8 cellular contexts compared by ENCODE assay signal in genomic region chr15:75449585-75450306, GRCh38. TPM values are rescaled to one million over a fixed set of nuclear protein-coding genes. Genes with fewer than 3 reads are reported as not detected.
DNase-seq lines count a peak whose midpoint lies in the region; TF ChIP-seq lines count a peak whose summit lies in the region.

No MANE protein-coding gene starts in this region.

- H2AK5ac ChIP-seq in neuronal stem cell (ENCODE audit: low read depth, low read length), result no peak overlapping the region

- peak overlapping the region; percentile 87 to 100 (median 96) for H3K27ac Mint-ChIP-seq in CD14-positive monocyte
- peak overlapping the region; percentile 99 for H3K27ac Mint-ChIP-seq in endodermal cell

- no peak overlapping the region for H2BK15ac ChIP-seq in neuronal stem cell (ENCODE audit: low read length)

- H3K4me2 ChIP-seq in OCI-LY1 (ENCODE audit: low read length), result peak overlapping the region; percentile 96
- peak overlapping the region; percentile 78 for H3K4me2 ChIP-seq in neuronal stem cell (ENCODE audit: insufficient read depth, low read length, poor library complexity, severe bottlenecking)

- DNase-seq in CD14-positive monocyte (ENCODE audit: low spot score), result no peak
- DNase-seq in endodermal cell, result no peak
- DNase-seq in neuronal stem cell (ENCODE audit: low spot score), result no peak
- DNase-seq in AG08396 (ENCODE audit: low spot score), result no peak
- DNase-seq in posterior vena cava (ENCODE audit: low spot score), result no peak
- no peak for DNase-seq in activated effector memory CD4-positive, alpha-beta T cell treated with anti-CD3 and anti-CD28 coated beads, Interleukin-2, amount 50 U/mL, for 16 hours
- DNase-seq in germinal center (ENCODE audit: low spot score), result no peak

- no peak overlapping the region for H2BK120ac ChIP-seq in neuronal stem cell (ENCODE audit: low read depth, low read length)

- no peak overlapping the region for H3K4ac ChIP-seq in neuronal stem cell (ENCODE audit: low read length)

- H3K23ac ChIP-seq in neuronal stem cell (ENCODE audit: low read depth, low read length, poor library complexity), result no peak overlapping the region

- intact Hi-C loops in CD14-positive monocyte (cut with micrococcal nuclease) (loop anchor here (5.0 to 10.0 kb wide), 7 partner anchors 82 to 1455 kb away; partner anchors contain the start of genes ARID3B (in 1 of the 2), COX5A (in 1 of the 2), IMP3 (in 1 of the 2) and MAN2C1 (in 1 of the 2)), posterior vena cava (cut with DNase I) (no loop called here)

- no peaks in the 10 kb centered on the region for H3K9me3 Mint-ChIP-seq in CD14-positive monocyte
- H3K9me3 Mint-ChIP-seq in endodermal cell, result no peaks in the 10 kb centered on the region

- H3K27me3 Mint-ChIP-seq in CD14-positive monocyte (ENCODE audit: low read depth in 3 of 3) (peaks cover 0 to 2% (median 0%) of the 10 kb centered on the region in 3 donors), endodermal cell (ENCODE audit: insufficient read depth) (no peaks in the 10 kb centered on the region)

- H3K4me3 Mint-ChIP-seq in CD14-positive monocyte (peak overlapping the region; percentile 93 to 98), endodermal cell (peak overlapping the region; percentile 94)

- H3K4me1 Mint-ChIP-seq in CD14-positive monocyte (peaks cover 44% of the 10 kb centered on the region), endodermal cell (peaks cover 5% of the 10 kb centered on the region)

- H2AFZ ChIP-seq in OCI-LY1 (ENCODE audit: low read length) (no peak overlapping the region), neuronal stem cell (ENCODE audit: low read length) (no peak overlapping the region)

- H2BK5ac ChIP-seq in neuronal stem cell (ENCODE audit: low read length), result no peak overlapping the region

- TF ChIP-seq CTCF in CD14-positive monocyte (IDR thresholded peaks at IDR 0.05), result no peak
- no peak for TF ChIP-seq CTCF in OCI-LY1 (IDR thresholded peaks at IDR 0.05; ENCODE audit: low read length)
- TF ChIP-seq CTCF in endodermal cell (conservative IDR thresholded peaks at IDR 0.05), result no peak

- 87 to 88% methylated on average over 11 to 14 of the region's 14 CpGs for WGBS in endodermal cell (ENCODE audit: insufficient coverage in 1 of 2, insufficient read length in 1 of 2), 2 experiments
- WGBS in neuronal stem cell (ENCODE audit: extremely low coverage in 2 of 2, insufficient read length in 2 of 2, insufficient replicate concordance in 1 of 2), 2 donors, result no CpG with 5 or more reads among the region's 14 CpGs

- H3K9ac ChIP-seq in OCI-LY1 (ENCODE audit: low read length), result peak overlapping the region; percentile 76
- H3K9ac ChIP-seq in endodermal cell (ENCODE audit: extremely low read depth, low read length, poor library complexity, severe bottlenecking), result no peak overlapping the region
- H3K9ac ChIP-seq in neuronal stem cell (ENCODE audit: low read depth, low read length, poor library complexity), result no peak overlapping the region

- no peak overlapping the region for H3K27ac ChIP-seq in OCI-LY1 (ENCODE audit: low read depth, low read length, poor library complexity, severe bottlenecking)
- H3K27ac ChIP-seq in endodermal cell (ENCODE audit: low read depth, low read length), result no peak overlapping the region
- H3K27ac ChIP-seq in neuronal stem cell (replicated peaks; ENCODE audit: low read length), result no peak overlapping the region

- no peak overlapping the region for H3K14ac ChIP-seq in neuronal stem cell (ENCODE audit: low read length)

- no peak overlapping the region for H2BK12ac ChIP-seq in neuronal stem cell (ENCODE audit: low read length)

- H3F3A ChIP-seq in OCI-LY1 (ENCODE audit: insufficient read depth, low read length), result peaks cover 5% of the 10 kb centered on the region; the same call in 1 of the 2 replicates

- H3K79me1 ChIP-seq in neuronal stem cell (ENCODE audit: low read depth, low read length), result peaks cover 12% of the 10 kb centered on the region

- H3K36me3 ChIP-seq in OCI-LY1 (ENCODE audit: insufficient read depth, low read length), result peaks cover 15% of the 10 kb centered on the region; the same call in 1 of the 2 replicates
- H3K36me3 ChIP-seq in endodermal cell (ENCODE audit: control insufficient read depth, insufficient read depth, low read length), result peaks cover 20% of the 10 kb centered on the region
- H3K36me3 ChIP-seq in neuronal stem cell (replicated peaks in 1 of 2; ENCODE audit: control insufficient read depth in 2 of 2, insufficient read depth in 2 of 2, low read length in 2 of 2), result peaks cover 1 to 27% of the 10 kb centered on the region in 2 donors

- H3K18ac ChIP-seq in neuronal stem cell (ENCODE audit: low read length), result no peak overlapping the region

- H4K20me1 ChIP-seq in OCI-LY1 (ENCODE audit: insufficient read depth, low read length), result peaks cover 3% of the 10 kb centered on the region; the same call in 1 of the 2 replicates

- peaks cover 52% of the 10 kb centered on the region for H3K79me2 ChIP-seq in OCI-LY1 (ENCODE audit: insufficient read depth, low read length)

- H3K9me2 ChIP-seq in OCI-LY1 (ENCODE audit: low read depth, low read length), result no peaks in the 10 kb centered on the region

- H3K4me3 ChIP-seq in OCI-LY1 (ENCODE audit: low read depth, low read length, poor library complexity, severe bottlenecking), result peak overlapping the region; percentile 83
- H3K4me3 ChIP-seq in endodermal cell (ENCODE audit: low read length), result peak overlapping the region; percentile 96
- peak overlapping the region; percentile 62 to 86 for H3K4me3 ChIP-seq in neuronal stem cell (ENCODE audit: low read length in 2 of 2)

- H3K9me3 ChIP-seq in OCI-LY1 (ENCODE audit: low read length) (no peaks in the 10 kb centered on the region), endodermal cell (ENCODE audit: control insufficient read depth, low read length) (no peaks in the 10 kb centered on the region), neuronal stem cell (replicated peaks in 1 of 2; ENCODE audit: control insufficient read depth in 2 of 2, insufficient read depth in 1 of 2, low read depth in 1 of 2, low read length in 2 of 2) (peaks cover 0 to 3% of the 10 kb centered on the region in 2 donors)

- no peaks in the 10 kb centered on the region for H3K36me3 Mint-ChIP-seq in CD14-positive monocyte
- H3K36me3 Mint-ChIP-seq in endodermal cell (ENCODE audit: low read depth), result peaks cover 13% of the 10 kb centered on the region

- H3K4me1 ChIP-seq in OCI-LY1 (ENCODE audit: insufficient read depth, low read length, severe bottlenecking), result peaks cover 49% of the 10 kb centered on the region
- H3K4me1 ChIP-seq in endodermal cell (ENCODE audit: control insufficient read depth, insufficient read depth, low read length), result peaks cover 3% of the 10 kb centered on the region
- H3K4me1 ChIP-seq in neuronal stem cell (ENCODE audit: control insufficient read depth in 2 of 2, insufficient read depth in 1 of 2, low read depth in 1 of 2, low read length in 2 of 2), result peaks cover 0 to 3% of the 10 kb centered on the region in 2 donors

- H4K8ac ChIP-seq in neuronal stem cell (ENCODE audit: low read depth, low read length), result no peak overlapping the region

- H3K27me3 ChIP-seq in OCI-LY1 (ENCODE audit: insufficient read depth, low read length), result no peaks in the 10 kb centered on the region
- no peaks in the 10 kb centered on the region for H3K27me3 ChIP-seq in endodermal cell (ENCODE audit: control insufficient read depth, insufficient read depth, low read length, poor library complexity, severe bottlenecking)
- no peaks in the 10 kb centered on the region for H3K27me3 ChIP-seq in neuronal stem cell (ENCODE audit: control insufficient read depth in 3 of 3, insufficient read depth in 3 of 3, low read depth in 1 of 3, low read length in 3 of 3)

- H4K91ac ChIP-seq in neuronal stem cell (ENCODE audit: low read depth, low read length, poor library complexity), result no peak overlapping the region

RNA-seq across cellular contexts. Expression of gene SIN3A, which starts 1.7 kb away (rescaled TPM):
- polyA plus RNA-seq in CD14-positive monocyte, result 1 to 10 TPM; 2.3 to 7.9 TPM
- total RNA-seq in endodermal cell, result 100 to 1,000 TPM; 119 to 123 TPM
- 56.8 TPM for polyA plus RNA-seq in endodermal cell (2013, experiment 1 of 2)
- polyA plus RNA-seq in endodermal cell (2013, experiment 2 of 2), result 56.4 TPM
- 42.9 TPM for polyA plus RNA-seq in neuronal stem cell (2013, experiment 1 of 2)
- polyA plus RNA-seq in neuronal stem cell (2013, experiment 2 of 2), result 43.4 TPM
- total RNA-seq in posterior vena cava, result 10 to 100 TPM; 47.8 to 47.9 TPM

Comparison
In these comparisons a context has a peak if more than half of its experiments do, and no peak if none do; other contexts are left out.
1. intact Hi-C loops: an anchor here in CD14-positive monocyte (5.0 to 10.0 kb wide); none called in posterior vena cava.